In genomic region chr2:160576054-160576499, GRCh38 we compare ENCODE assay signal across 17 cellular contexts.
DNase-seq lines count a peak whose midpoint lies in the region; ATAC-seq and TF ChIP-seq lines count a peak whose summit lies in the region.
"Had no signal": no experiment of that assay in that cellular context is flagged by ENCODE, and none has a peak within 500 bp of the region (broad histone marks: within the 10 kb centered on the region; RNA-seq: fewer than 3 reads in every experiment).

No MANE protein-coding gene starts in this region.

- no peaks in the 10 kb centered on the region for H3K36me3 ChIP-seq in osteoblast (ENCODE audit: insufficient read depth, low read length)

- H3K4me3 ChIP-seq in fibroblast of mammary gland (ENCODE audit: control insufficient read depth, low read depth, low read length): no peak overlapping the region
- H3K4me3 ChIP-seq in osteoblast (ENCODE audit: insufficient read depth, low read length): no peak overlapping the region

- no peaks in the 10 kb centered on the region for H3K9me3 ChIP-seq in osteoblast (ENCODE audit: low read depth, low read length)

- H3K79me2 ChIP-seq in osteoblast (ENCODE audit: insufficient read depth, low read length): no peaks in the 10 kb centered on the region

- TF ChIP-seq CTCF in C4-2B (conservative IDR thresholded peaks at IDR 0.05) (no peak), fibroblast of mammary gland (conservative IDR thresholded peaks at IDR 0.05; ENCODE audit: control insufficient read depth, insufficient read depth, low read depth, low read length) (no peak), osteoblast (IDR thresholded peaks at IDR 0.05; ENCODE audit: extremely low read depth, low read depth, low read length) (no peak)

- no peak for ATAC-seq in GM18907 (IDR thresholded peaks at IDR 0.05; ENCODE audit: unreplicated experiment)
- ATAC-seq: activated T-cell treated with anti-CD3 and anti-CD28 coated beads, Interleukin-2, amount 50 U/mL, for 72 hours had no signal

- H3K27ac ChIP-seq in C4-2B: peak overlapping the region; percentile 54; the same call in 1 of the 2 replicates
- peak overlapping the region; percentile 70 for H3K27ac ChIP-seq in osteoblast (ENCODE audit: low read depth, low read length)
- H3K27ac ChIP-seq: HL-60 had no signal

- H4K20me1 ChIP-seq in osteoblast (ENCODE audit: insufficient read depth, low read length): no peaks in the 10 kb centered on the region

- peak overlapping the region; percentile 37 for H3K4me2 ChIP-seq in osteoblast (ENCODE audit: insufficient read depth, low read length)

- no peaks in the 10 kb centered on the region for H3K27me3 ChIP-seq in osteoblast (ENCODE audit: insufficient read depth, low read length)

- H2AFZ ChIP-seq in osteoblast (ENCODE audit: low read length): peak overlapping the region; percentile 11

- peaks cover 30% of the 10 kb centered on the region for H3K4me1 ChIP-seq in osteoblast (ENCODE audit: insufficient read depth, low read length)

- DNase-seq in OCI-M1 (lab: John Stamatoyannopoulos, UW) (peak; percentile 29), fibroblast of mammary gland (ENCODE audit: low read depth) (peak; percentile 65), osteoblast (ENCODE audit: insufficient read length, low spot score, missing footprints) (peak; percentile 34), RPMI8226 (no peak), HK-2 (ENCODE audit: unreplicated experiment) (no peak), NCI-H1092 treated with DMSO at 0.1 percent for 48 hours (lab: John Stamatoyannopoulos, UW) (no peak)
- DNase-seq: activated T-cell treated with anti-CD3 and anti-CD28 coated beads, Interleukin-2, amount 50 U/mL, for 72 hours; CD4-positive, CD25-positive, alpha-beta regulatory T cell; GOT3; MM.1S; posterior cingulate gyrus; stimulated activated CD4-positive, alpha-beta T cell treated with anti-CD3 and anti-CD28 coated beads, Interleukin-2, amount 100 ng/mL, for 48 hours; stimulated activated naive B cell treated with anti-CD40 and anti-IgM and Interleukin-4, amounts not matched to agents 10 μg/mL and 1 μg/mL and 100 μg/mL, for 72 hours; T-helper 2 cell had no signal

Comparison
In these comparisons a context has a peak if more than half of its experiments do, and no peak if none do; other contexts are left out.
1. DNase-seq: peak in OCI-M1 (single experiment), fibroblast of mammary gland (single experiment) and osteoblast (single experiment); none in RPMI8226 (single experiment), HK-2 (single experiment) and NCI-H1092 treated with DMSO at 0.1 percent for 48 hours (single experiment).